In the genomic region with DNA sequence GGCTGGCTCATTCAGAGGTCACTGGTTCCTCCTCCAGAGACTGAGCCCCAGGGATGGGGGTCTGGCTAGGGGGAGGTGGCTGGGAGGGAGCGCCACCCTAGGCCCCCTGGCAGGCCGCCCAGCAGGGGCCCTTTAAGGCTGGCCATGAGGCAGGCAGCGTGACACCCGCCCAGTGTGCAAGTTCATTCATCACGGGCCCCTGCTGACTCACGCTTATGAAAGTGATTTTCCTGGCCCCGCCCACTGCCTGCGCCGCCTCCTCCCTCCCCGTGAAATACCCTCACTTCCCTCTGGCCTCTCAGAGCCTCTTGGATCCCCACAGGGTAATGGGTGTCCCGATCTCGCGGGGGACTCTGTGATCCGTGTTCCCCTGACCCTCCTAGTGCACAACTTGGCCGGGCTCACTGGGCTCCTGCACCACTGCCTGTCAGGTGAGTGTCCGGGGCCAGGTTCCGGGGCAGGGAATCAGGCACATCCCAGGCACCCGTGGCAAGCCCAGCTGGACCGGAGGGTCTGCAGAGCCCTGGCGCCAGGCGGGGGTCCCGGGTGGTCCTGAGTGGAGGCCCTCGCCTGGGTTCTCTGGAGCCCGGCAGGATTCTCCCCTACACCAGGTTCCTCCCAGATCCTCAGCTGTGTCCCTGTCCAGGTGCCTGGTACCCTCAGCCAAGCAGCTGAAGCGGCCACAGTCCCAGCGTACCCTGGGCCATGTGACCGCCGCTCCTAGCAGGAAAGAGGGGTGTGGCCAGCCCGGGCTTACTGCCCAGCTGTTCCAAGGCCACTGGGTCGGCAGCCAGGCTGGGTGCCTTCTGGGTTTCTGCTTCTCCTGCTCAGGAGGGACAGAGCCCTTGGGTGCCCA, we compare ENCODE assay signal across 1 cellular context.
TF ChIP-seq lines count a peak whose summit lies in the region.

A gene with protein sequence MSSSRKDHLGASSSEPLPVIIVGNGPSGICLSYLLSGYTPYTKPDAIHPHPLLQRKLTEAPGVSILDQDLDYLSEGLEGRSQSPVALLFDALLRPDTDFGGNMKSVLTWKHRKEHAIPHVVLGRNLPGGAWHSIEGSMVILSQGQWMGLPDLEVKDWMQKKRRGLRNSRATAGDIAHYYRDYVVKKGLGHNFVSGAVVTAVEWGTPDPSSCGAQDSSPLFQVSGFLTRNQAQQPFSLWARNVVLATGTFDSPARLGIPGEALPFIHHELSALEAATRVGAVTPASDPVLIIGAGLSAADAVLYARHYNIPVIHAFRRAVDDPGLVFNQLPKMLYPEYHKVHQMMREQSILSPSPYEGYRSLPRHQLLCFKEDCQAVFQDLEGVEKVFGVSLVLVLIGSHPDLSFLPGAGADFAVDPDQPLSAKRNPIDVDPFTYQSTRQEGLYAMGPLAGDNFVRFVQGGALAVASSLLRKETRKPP (plus strand): TSS at position 301 of the 856 bp plus-strand sequence. CDS start 4,432 bp downstream, outside the sequence.

TF ChIP-seq in HepG2, 621 proteins besides CTCF, POLR2A, EP300 and RAD21 (continued from another document and continues in another):
- TF ChIP-seq, protein P1, sequence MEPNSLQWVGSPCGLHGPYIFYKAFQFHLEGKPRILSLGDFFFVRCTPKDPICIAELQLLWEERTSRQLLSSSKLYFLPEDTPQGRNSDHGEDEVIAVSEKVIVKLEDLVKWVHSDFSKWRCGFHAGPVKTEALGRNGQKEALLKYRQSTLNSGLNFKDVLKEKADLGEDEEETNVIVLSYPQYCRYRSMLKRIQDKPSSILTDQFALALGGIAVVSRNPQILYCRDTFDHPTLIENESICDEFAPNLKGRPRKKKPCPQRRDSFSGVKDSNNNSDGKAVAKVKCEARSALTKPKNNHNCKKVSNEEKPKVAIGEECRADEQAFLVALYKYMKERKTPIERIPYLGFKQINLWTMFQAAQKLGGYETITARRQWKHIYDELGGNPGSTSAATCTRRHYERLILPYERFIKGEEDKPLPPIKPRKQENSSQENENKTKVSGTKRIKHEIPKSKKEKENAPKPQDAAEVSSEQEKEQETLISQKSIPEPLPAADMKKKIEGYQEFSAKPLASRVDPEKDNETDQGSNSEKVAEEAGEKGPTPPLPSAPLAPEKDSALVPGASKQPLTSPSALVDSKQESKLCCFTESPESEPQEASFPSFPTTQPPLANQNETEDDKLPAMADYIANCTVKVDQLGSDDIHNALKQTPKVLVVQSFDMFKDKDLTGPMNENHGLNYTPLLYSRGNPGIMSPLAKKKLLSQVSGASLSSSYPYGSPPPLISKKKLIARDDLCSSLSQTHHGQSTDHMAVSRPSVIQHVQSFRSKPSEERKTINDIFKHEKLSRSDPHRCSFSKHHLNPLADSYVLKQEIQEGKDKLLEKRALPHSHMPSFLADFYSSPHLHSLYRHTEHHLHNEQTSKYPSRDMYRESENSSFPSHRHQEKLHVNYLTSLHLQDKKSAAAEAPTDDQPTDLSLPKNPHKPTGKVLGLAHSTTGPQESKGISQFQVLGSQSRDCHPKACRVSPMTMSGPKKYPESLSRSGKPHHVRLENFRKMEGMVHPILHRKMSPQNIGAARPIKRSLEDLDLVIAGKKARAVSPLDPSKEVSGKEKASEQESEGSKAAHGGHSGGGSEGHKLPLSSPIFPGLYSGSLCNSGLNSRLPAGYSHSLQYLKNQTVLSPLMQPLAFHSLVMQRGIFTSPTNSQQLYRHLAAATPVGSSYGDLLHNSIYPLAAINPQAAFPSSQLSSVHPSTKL (CRISPR knock-in tag; IDR thresholded peaks at IDR 0.05), result peak; percentile 85
- TF ChIP-seq ZNF12 (CRISPR knock-in tag; IDR thresholded peaks at IDR 0.05), result peak; percentile 8; the same call in 1 of the 2 replicates
- TF ChIP-seq, protein P2, sequence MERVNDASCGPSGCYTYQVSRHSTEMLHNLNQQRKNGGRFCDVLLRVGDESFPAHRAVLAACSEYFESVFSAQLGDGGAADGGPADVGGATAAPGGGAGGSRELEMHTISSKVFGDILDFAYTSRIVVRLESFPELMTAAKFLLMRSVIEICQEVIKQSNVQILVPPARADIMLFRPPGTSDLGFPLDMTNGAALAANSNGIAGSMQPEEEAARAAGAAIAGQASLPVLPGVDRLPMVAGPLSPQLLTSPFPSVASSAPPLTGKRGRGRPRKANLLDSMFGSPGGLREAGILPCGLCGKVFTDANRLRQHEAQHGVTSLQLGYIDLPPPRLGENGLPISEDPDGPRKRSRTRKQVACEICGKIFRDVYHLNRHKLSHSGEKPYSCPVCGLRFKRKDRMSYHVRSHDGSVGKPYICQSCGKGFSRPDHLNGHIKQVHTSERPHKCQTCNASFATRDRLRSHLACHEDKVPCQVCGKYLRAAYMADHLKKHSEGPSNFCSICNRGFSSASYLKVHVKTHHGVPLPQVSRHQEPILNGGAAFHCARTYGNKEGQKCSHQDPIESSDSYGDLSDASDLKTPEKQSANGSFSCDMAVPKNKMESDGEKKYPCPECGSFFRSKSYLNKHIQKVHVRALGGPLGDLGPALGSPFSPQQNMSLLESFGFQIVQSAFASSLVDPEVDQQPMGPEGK (CRISPR knock-in tag; IDR thresholded peaks at IDR 0.05), result peak; percentile 95
- TF ChIP-seq, protein P3, sequence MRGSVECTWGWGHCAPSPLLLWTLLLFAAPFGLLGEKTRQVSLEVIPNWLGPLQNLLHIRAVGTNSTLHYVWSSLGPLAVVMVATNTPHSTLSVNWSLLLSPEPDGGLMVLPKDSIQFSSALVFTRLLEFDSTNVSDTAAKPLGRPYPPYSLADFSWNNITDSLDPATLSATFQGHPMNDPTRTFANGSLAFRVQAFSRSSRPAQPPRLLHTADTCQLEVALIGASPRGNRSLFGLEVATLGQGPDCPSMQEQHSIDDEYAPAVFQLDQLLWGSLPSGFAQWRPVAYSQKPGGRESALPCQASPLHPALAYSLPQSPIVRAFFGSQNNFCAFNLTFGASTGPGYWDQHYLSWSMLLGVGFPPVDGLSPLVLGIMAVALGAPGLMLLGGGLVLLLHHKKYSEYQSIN (CRISPR knock-in tag; IDR thresholded peaks at IDR 0.05; ENCODE audit: borderline replicate concordance), result no peak
- TF ChIP-seq, protein P4, sequence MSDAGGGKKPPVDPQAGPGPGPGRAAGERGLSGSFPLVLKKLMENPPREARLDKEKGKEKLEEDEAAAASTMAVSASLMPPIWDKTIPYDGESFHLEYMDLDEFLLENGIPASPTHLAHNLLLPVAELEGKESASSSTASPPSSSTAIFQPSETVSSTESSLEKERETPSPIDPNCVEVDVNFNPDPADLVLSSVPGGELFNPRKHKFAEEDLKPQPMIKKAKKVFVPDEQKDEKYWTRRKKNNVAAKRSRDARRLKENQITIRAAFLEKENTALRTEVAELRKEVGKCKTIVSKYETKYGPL (CRISPR knock-in tag; IDR thresholded peaks at IDR 0.05), result peak; percentile 67; the same call in 1 of the 2 replicates
- TF ChIP-seq ISL2 (CRISPR knock-in tag; IDR thresholded peaks at IDR 0.05), result peak; percentile 61
- peak; percentile 25; the same call in 1 of the 2 replicates for TF ChIP-seq TOE1 (CRISPR knock-in tag; IDR thresholded peaks at IDR 0.05)
- peak; percentile 83 for TF ChIP-seq ZNF264 (CRISPR knock-in tag; IDR thresholded peaks at IDR 0.05)
- peak; percentile 88 for TF ChIP-seq TBX2 (CRISPR knock-in tag; IDR thresholded peaks at IDR 0.05; ENCODE audit: borderline replicate concordance)
- no peak for TF ChIP-seq MBNL3 (CRISPR knock-in tag; conservative IDR thresholded peaks at IDR 0.05)
- TF ChIP-seq, protein P5, sequence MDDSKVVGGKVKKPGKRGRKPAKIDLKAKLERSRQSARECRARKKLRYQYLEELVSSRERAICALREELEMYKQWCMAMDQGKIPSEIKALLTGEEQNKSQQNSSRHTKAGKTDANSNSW (CRISPR knock-in tag; IDR thresholded peaks at IDR 0.05; ENCODE audit: borderline replicate concordance), result no peak
- TF ChIP-seq ZFY (CRISPR knock-in tag; IDR thresholded peaks at IDR 0.05), result peak; percentile 66; the same call in 1 of the 2 replicates
- TF ChIP-seq ZNF143 (CRISPR knock-in tag; IDR thresholded peaks at IDR 0.05), result peak; percentile 78
- no peak for TF ChIP-seq SCMH1 (CRISPR knock-in tag; IDR thresholded peaks at IDR 0.05; ENCODE audit: borderline replicate concordance)
- TF ChIP-seq, protein P6, sequence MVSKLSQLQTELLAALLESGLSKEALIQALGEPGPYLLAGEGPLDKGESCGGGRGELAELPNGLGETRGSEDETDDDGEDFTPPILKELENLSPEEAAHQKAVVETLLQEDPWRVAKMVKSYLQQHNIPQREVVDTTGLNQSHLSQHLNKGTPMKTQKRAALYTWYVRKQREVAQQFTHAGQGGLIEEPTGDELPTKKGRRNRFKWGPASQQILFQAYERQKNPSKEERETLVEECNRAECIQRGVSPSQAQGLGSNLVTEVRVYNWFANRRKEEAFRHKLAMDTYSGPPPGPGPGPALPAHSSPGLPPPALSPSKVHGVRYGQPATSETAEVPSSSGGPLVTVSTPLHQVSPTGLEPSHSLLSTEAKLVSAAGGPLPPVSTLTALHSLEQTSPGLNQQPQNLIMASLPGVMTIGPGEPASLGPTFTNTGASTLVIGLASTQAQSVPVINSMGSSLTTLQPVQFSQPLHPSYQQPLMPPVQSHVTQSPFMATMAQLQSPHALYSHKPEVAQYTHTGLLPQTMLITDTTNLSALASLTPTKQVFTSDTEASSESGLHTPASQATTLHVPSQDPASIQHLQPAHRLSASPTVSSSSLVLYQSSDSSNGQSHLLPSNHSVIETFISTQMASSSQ (IDR thresholded peaks at IDR 0.05; ENCODE audit: low read depth), result no peak; the same call in 1 of the 2 replicates
- TF ChIP-seq, protein P6 (CRISPR knock-in tag; IDR thresholded peaks at IDR 0.05; ENCODE audit: borderline replicate concordance), result no peak; the same call in 1 of the 2 replicates
- TF ChIP-seq ZNF446 (CRISPR knock-in tag; IDR thresholded peaks at IDR 0.05), result 0 out of 2 replicates have a peak, but pooled peaks have one; percentile 13
- TF ChIP-seq, protein P7, sequence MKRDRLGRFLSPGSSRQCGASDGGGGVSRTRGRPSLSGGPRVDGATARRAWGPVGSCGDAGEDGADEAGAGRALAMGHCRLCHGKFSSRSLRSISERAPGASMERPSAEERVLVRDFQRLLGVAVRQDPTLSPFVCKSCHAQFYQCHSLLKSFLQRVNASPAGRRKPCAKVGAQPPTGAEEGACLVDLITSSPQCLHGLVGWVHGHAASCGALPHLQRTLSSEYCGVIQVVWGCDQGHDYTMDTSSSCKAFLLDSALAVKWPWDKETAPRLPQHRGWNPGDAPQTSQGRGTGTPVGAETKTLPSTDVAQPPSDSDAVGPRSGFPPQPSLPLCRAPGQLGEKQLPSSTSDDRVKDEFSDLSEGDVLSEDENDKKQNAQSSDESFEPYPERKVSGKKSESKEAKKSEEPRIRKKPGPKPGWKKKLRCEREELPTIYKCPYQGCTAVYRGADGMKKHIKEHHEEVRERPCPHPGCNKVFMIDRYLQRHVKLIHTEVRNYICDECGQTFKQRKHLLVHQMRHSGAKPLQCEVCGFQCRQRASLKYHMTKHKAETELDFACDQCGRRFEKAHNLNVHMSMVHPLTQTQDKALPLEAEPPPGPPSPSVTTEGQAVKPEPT (CRISPR knock-in tag; IDR thresholded peaks at IDR 0.05; ENCODE audit: low read depth), result 0 out of 2 replicates have a peak, but pooled peaks have one; percentile 34
- TF ChIP-seq RBFOX2 (IDR thresholded peaks at IDR 0.05; ENCODE audit: low read depth, low read length), result peak; percentile 92
- TF ChIP-seq ZNF34 (CRISPR knock-in tag; IDR thresholded peaks at IDR 0.05; ENCODE audit: borderline replicate concordance), result 0 out of 2 replicates have a peak, but pooled peaks have one; percentile 28
- TF ChIP-seq ZBTB7A (CRISPR knock-in tag; IDR thresholded peaks at IDR 0.05), result no peak
- TF ChIP-seq ZEB1 (IDR thresholded peaks at IDR 0.05; ENCODE audit: insufficient replicate concordance, low read depth), result no peak
- TF ChIP-seq MIXL1 (CRISPR knock-in tag; IDR thresholded peaks at IDR 0.05), result peak; percentile 5; the same call in 1 of the 2 replicates
- no peak for TF ChIP-seq SRSF1 (optimal IDR thresholded peaks at IDR 0.05; ENCODE audit: low read depth, low read length)
- peak; percentile 75; the same call in 1 of the 2 replicates for TF ChIP-seq YEATS2 (CRISPR knock-in tag; IDR thresholded peaks at IDR 0.05; ENCODE audit: borderline replicate concordance)
- 0 out of 2 replicates have a peak, but pooled peaks have one; percentile 2 for TF ChIP-seq ZSCAN20 (CRISPR knock-in tag; IDR thresholded peaks at IDR 0.05; ENCODE audit: borderline replicate concordance)
- TF ChIP-seq ZBTB21 (CRISPR knock-in tag; IDR thresholded peaks at IDR 0.05), result no peak; the same call in 1 of the 2 replicates
- TF ChIP-seq PTBP1 (IDR thresholded peaks at IDR 0.05; ENCODE audit: low read depth, low read length, poor library complexity, severe bottlenecking), result no peak
- peak; percentile 95 for TF ChIP-seq ZNF629 (CRISPR knock-in tag; conservative IDR thresholded peaks at IDR 0.05)
- TF ChIP-seq NBN (conservative IDR thresholded peaks at IDR 0.05), result no peak
- TF ChIP-seq ZNF644 (CRISPR knock-in tag; IDR thresholded peaks at IDR 0.05; ENCODE audit: low read depth), result no peak
- TF ChIP-seq, protein P8, sequence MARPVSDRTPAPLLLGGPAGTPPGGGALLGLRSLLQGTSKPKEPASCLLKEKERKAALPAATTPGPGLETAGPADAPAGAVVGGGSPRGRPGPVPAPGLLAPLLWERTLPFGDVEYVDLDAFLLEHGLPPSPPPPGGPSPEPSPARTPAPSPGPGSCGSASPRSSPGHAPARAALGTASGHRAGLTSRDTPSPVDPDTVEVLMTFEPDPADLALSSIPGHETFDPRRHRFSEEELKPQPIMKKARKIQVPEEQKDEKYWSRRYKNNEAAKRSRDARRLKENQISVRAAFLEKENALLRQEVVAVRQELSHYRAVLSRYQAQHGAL (CRISPR knock-in tag; IDR thresholded peaks at IDR 0.05; ENCODE audit: not compliant biosample characterization), result no peak
- TF ChIP-seq, protein P9, sequence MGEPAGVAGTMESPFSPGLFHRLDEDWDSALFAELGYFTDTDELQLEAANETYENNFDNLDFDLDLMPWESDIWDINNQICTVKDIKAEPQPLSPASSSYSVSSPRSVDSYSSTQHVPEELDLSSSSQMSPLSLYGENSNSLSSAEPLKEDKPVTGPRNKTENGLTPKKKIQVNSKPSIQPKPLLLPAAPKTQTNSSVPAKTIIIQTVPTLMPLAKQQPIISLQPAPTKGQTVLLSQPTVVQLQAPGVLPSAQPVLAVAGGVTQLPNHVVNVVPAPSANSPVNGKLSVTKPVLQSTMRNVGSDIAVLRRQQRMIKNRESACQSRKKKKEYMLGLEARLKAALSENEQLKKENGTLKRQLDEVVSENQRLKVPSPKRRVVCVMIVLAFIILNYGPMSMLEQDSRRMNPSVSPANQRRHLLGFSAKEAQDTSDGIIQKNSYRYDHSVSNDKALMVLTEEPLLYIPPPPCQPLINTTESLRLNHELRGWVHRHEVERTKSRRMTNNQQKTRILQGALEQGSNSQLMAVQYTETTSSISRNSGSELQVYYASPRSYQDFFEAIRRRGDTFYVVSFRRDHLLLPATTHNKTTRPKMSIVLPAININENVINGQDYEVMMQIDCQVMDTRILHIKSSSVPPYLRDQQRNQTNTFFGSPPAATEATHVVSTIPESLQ (CRISPR knock-in tag; conservative IDR thresholded peaks at IDR 0.05), result 0 out of 2 replicates have a peak, but pooled peaks have one; percentile 69
